Comparison of ENCODE assay signal across 1 cellular context in genomic region chr4:2762048-2762447, GRCh38.
TF ChIP-seq lines count a peak whose summit lies in the region.

No MANE protein-coding gene starts in this region.

TF ChIP-seq in GM12891, 5 proteins besides CTCF, POLR2A, EP300 and RAD21:
- TF ChIP-seq POLR2AphosphoS5 (IDR thresholded peaks at IDR 0.05; ENCODE audit: low read depth, low read length) (no peak), POU2F2 (IDR thresholded peaks at IDR 0.05; ENCODE audit: low read depth, low read length) (no peak), TAF1 (IDR thresholded peaks at IDR 0.05; ENCODE audit: low read depth, low read length) (no peak), SPI1 (IDR thresholded peaks at IDR 0.05; ENCODE audit: low read depth, low read length) (no peak), PAX5 (IDR thresholded peaks at IDR 0.05; ENCODE audit: insufficient read depth, low read length, severe bottlenecking) (no peak)
